14 cellular contexts compared by ENCODE assay signal in genomic region chr22:42919199-42919598, GRCh38.
DNase-seq lines count a peak whose midpoint lies in the region; ATAC-seq, FAIRE-seq and TF ChIP-seq lines count a peak whose summit lies in the region.
"Had no signal": no experiment of that assay in that cellular context is flagged by ENCODE, and none has a peak within 500 bp of the region (broad histone marks: within the 10 kb centered on the region; RNA-seq: fewer than 3 reads in every experiment).

No MANE protein-coding gene starts in this region.

- intact Hi-C loops in activated CD4-positive, alpha-beta memory T cell treated with anti-CD3 and anti-CD28 coated beads for 36 hours (cut with micrococcal nuclease), result no loop called here
- intact Hi-C loops in body of pancreas (cut with DNase I), result no loop called here

- peaks cover 25% of the 10 kb centered on the region for H4K20me1 ChIP-seq in osteoblast (ENCODE audit: insufficient read depth, low read length)

- H3K79me2 ChIP-seq in osteoblast (ENCODE audit: insufficient read depth, low read length), result peaks cover 84% of the 10 kb centered on the region

- peak; percentile 10 for DNase-seq in activated CD4-positive, alpha-beta memory T cell treated with anti-CD3 and anti-CD28 coated beads for 36 hours
- no peak for DNase-seq in activated CD4-positive, alpha-beta memory T cell treated with anti-CD3 and anti-CD28 coated beads, Interleukin-2, amount 10 ng/mL, durations not matched to agents 7 days and 5 days
- peak; percentile 39 for DNase-seq in HTR-8/SVneo (ENCODE audit: insufficient read length, low spot score)
- no peak for DNase-seq in body of pancreas
- DNase-seq in osteoblast (ENCODE audit: insufficient read length, low spot score, missing footprints), result peak; percentile 39
- DNase-seq in T1000 (lab: John Stamatoyannopoulos, UW), result no peak
- DNase-seq: activated CD4-positive, alpha-beta T cell treated with anti-CD3 and anti-CD28 coated beads, Interleukin-2, amount 10 ng/mL, durations not matched to agents 24 days and 14 days; CD4-positive, CD25-positive, alpha-beta regulatory T cell had no signal

- POLR2A ChIA-PET in activated CD4-positive, alpha-beta memory T cell treated with anti-CD3 and anti-CD28 coated beads for 36 hours (lab: Charles Lee), result no interaction called here
- POLR2A ChIA-PET in activated CD4-positive, alpha-beta memory T cell treated with anti-CD3 and anti-CD28 coated beads, Interleukin-2, amount 10 ng/mL, durations not matched to agents 7 days and 5 days (lab: Charles Lee), result no interaction called here

- H3K27ac ChIP-seq in body of pancreas (peak overlapping the region in 3 of 4 donors; percentile 4 to 91 (median 87)), osteoblast (ENCODE audit: low read depth, low read length) (peak overlapping the region; percentile 29)
- H3K27ac ChIP-seq: neutrophil had no signal

- no peak for TF ChIP-seq CTCF in body of pancreas (IDR thresholded peaks at IDR 0.05)
- no peak for TF ChIP-seq CTCF in osteoblast (IDR thresholded peaks at IDR 0.05; ENCODE audit: extremely low read depth, low read depth, low read length)

- H3K36me3 Mint-ChIP-seq in activated CD4-positive, alpha-beta memory T cell treated with anti-CD3 and anti-CD28 coated beads for 36 hours, result no peaks in the 10 kb centered on the region
- H3K36me3 Mint-ChIP-seq in activated CD4-positive, alpha-beta memory T cell treated with anti-CD3 and anti-CD28 coated beads, Interleukin-2, amount 10 ng/mL, durations not matched to agents 7 days and 5 days (ENCODE audit: low read depth), result no peaks in the 10 kb centered on the region
- H3K36me3 Mint-ChIP-seq: CD4-positive, CD25-positive, alpha-beta regulatory T cell had no signal

- H3K9me3 Mint-ChIP-seq in activated CD4-positive, alpha-beta memory T cell treated with anti-CD3 and anti-CD28 coated beads for 36 hours, result no peaks in the 10 kb centered on the region
- no peaks in the 10 kb centered on the region for H3K9me3 Mint-ChIP-seq in activated CD4-positive, alpha-beta memory T cell treated with anti-CD3 and anti-CD28 coated beads, Interleukin-2, amount 10 ng/mL, durations not matched to agents 7 days and 5 days
- H3K9me3 Mint-ChIP-seq: activated CD4-positive, alpha-beta T cell treated with anti-CD3 and anti-CD28 coated beads, Interleukin-2, amount 10 ng/mL, durations not matched to agents 24 days and 14 days; CD4-positive, CD25-positive, alpha-beta regulatory T cell; central memory CD8-positive, alpha-beta T cell; GM23338 had no signal

- no peak for TF ChIP-seq POLR2A in body of pancreas (IDR thresholded peaks at IDR 0.05)

- H3K4me3 ChIP-seq in body of pancreas (no peak overlapping the region), osteoblast (ENCODE audit: insufficient read depth, low read length) (no peak overlapping the region)
- H3K4me3 ChIP-seq: GM23338, heart left ventricle had no signal

- H3K9me3 ChIP-seq in body of pancreas (no peaks in the 10 kb centered on the region), osteoblast (ENCODE audit: low read depth, low read length) (no peaks in the 10 kb centered on the region)
- H3K9me3 ChIP-seq: heart left ventricle, neutrophil had no signal

- H3K27me3 Mint-ChIP-seq in activated CD4-positive, alpha-beta memory T cell treated with anti-CD3 and anti-CD28 coated beads for 36 hours, result no peaks in the 10 kb centered on the region
- no peaks in the 10 kb centered on the region for H3K27me3 Mint-ChIP-seq in activated CD4-positive, alpha-beta memory T cell treated with anti-CD3 and anti-CD28 coated beads, Interleukin-2, amount 10 ng/mL, durations not matched to agents 7 days and 5 days
- H3K27me3 Mint-ChIP-seq: activated CD4-positive, alpha-beta T cell treated with anti-CD3 and anti-CD28 coated beads, Interleukin-2, amount 10 ng/mL, durations not matched to agents 24 days and 14 days; CD4-positive, CD25-positive, alpha-beta regulatory T cell; central memory CD8-positive, alpha-beta T cell had no signal

- no peak overlapping the region for H2AFZ ChIP-seq in osteoblast (ENCODE audit: low read length)
- H2AFZ ChIP-seq: GM23338 had no signal

- CTCF ChIA-PET in activated CD4-positive, alpha-beta memory T cell treated with anti-CD3 and anti-CD28 coated beads for 36 hours (lab: Charles Lee), result no interaction called here
- CTCF ChIA-PET in activated CD4-positive, alpha-beta memory T cell treated with anti-CD3 and anti-CD28 coated beads, Interleukin-2, amount 10 ng/mL, durations not matched to agents 7 days and 5 days (lab: Charles Lee), result interaction anchor here (1.9 kb wide), 1 partner anchor 141 kb away, joined by 6 read pairs; no protein-coding TSS in a partner anchor

- no peak overlapping the region for H3K4me2 ChIP-seq in osteoblast (ENCODE audit: insufficient read depth, low read length)
- H3K4me2 ChIP-seq: GM23338 had no signal

- H3K36me3 ChIP-seq in body of pancreas (replicated peaks in 1 of 2; ENCODE audit: insufficient read depth in 1 of 2, low read depth in 2 of 2) (no peaks in the 10 kb centered on the region), osteoblast (ENCODE audit: insufficient read depth, low read length) (no peaks in the 10 kb centered on the region)
- H3K36me3 ChIP-seq: heart left ventricle, neutrophil had no signal

- no peak overlapping the region for H3K27ac Mint-ChIP-seq in activated CD4-positive, alpha-beta memory T cell treated with anti-CD3 and anti-CD28 coated beads for 36 hours
- H3K27ac Mint-ChIP-seq in activated CD4-positive, alpha-beta memory T cell treated with anti-CD3 and anti-CD28 coated beads, Interleukin-2, amount 10 ng/mL, durations not matched to agents 7 days and 5 days, result no peak overlapping the region
- H3K27ac Mint-ChIP-seq: activated CD4-positive, alpha-beta T cell treated with anti-CD3 and anti-CD28 coated beads, Interleukin-2, amount 10 ng/mL, durations not matched to agents 24 days and 14 days; CD4-positive, CD25-positive, alpha-beta regulatory T cell; GM23338 had no signal

- H3K4me3 Mint-ChIP-seq in activated CD4-positive, alpha-beta memory T cell treated with anti-CD3 and anti-CD28 coated beads for 36 hours, result no peak overlapping the region
- no peak overlapping the region for H3K4me3 Mint-ChIP-seq in activated CD4-positive, alpha-beta memory T cell treated with anti-CD3 and anti-CD28 coated beads, Interleukin-2, amount 10 ng/mL, durations not matched to agents 7 days and 5 days
- H3K4me3 Mint-ChIP-seq: activated CD4-positive, alpha-beta T cell treated with anti-CD3 and anti-CD28 coated beads, Interleukin-2, amount 10 ng/mL, durations not matched to agents 24 days and 14 days; CD4-positive, CD25-positive, alpha-beta regulatory T cell; central memory CD8-positive, alpha-beta T cell; GM23338 had no signal

- FAIRE-seq in HTR-8/SVneo (lab: Jason Lieb, UNC), result no peak

- ATAC-seq in body of pancreas (no peak), HG02623 (IDR thresholded peaks at IDR 0.05; ENCODE audit: unreplicated experiment) (no peak), GM21381 (IDR thresholded peaks at IDR 0.05; ENCODE audit: unreplicated experiment) (no peak)
- ATAC-seq: GM23338 had no signal

- no peaks in the 10 kb centered on the region for H3K27me3 ChIP-seq in body of pancreas
- H3K27me3 ChIP-seq in osteoblast (ENCODE audit: insufficient read depth, low read length), result no peaks in the 10 kb centered on the region
- H3K27me3 ChIP-seq: heart left ventricle, neutrophil had no signal

- WGBS in body of pancreas, 2 donors, result 60 to 85% methylated on average over 6 of the region's 6 CpGs

- H3K4me1 Mint-ChIP-seq in activated CD4-positive, alpha-beta memory T cell treated with anti-CD3 and anti-CD28 coated beads for 36 hours (ENCODE audit: low read depth), result peaks cover 22% of the 10 kb centered on the region
- no peaks in the 10 kb centered on the region for H3K4me1 Mint-ChIP-seq in activated CD4-positive, alpha-beta memory T cell treated with anti-CD3 and anti-CD28 coated beads, Interleukin-2, amount 10 ng/mL, durations not matched to agents 7 days and 5 days

- H3K4me1 ChIP-seq in body of pancreas, result peaks cover 98% of the 10 kb centered on the region
- H3K4me1 ChIP-seq in osteoblast (ENCODE audit: insufficient read depth, low read length), result peaks cover 36% of the 10 kb centered on the region

Comparison
In these comparisons a context has a peak if more than half of its experiments do, and no peak if none do; other contexts are left out.
1. DNase-seq: peak in activated CD4-positive, alpha-beta memory T cell treated with anti-CD3 and anti-CD28 coated beads for 36 hours (single experiment), HTR-8/SVneo (single experiment) and osteoblast (single experiment); none in activated CD4-positive, alpha-beta memory T cell treated with anti-CD3 and anti-CD28 coated beads, Interleukin-2, amount 10 ng/mL, durations not matched to agents 7 days and 5 days (single experiment), body of pancreas (0 of 4) and T1000 (single experiment).